1 cellular context compared by ENCODE assay signal in genomic region chr4:3858046-3858730, GRCh38.
TF ChIP-seq lines count a peak whose summit lies in the region.

No MANE protein-coding gene starts in this region.

TF ChIP-seq in GM23338, 12 proteins besides CTCF, POLR2A, EP300 and RAD21 (continued from another document):
- TF ChIP-seq, protein P1, sequence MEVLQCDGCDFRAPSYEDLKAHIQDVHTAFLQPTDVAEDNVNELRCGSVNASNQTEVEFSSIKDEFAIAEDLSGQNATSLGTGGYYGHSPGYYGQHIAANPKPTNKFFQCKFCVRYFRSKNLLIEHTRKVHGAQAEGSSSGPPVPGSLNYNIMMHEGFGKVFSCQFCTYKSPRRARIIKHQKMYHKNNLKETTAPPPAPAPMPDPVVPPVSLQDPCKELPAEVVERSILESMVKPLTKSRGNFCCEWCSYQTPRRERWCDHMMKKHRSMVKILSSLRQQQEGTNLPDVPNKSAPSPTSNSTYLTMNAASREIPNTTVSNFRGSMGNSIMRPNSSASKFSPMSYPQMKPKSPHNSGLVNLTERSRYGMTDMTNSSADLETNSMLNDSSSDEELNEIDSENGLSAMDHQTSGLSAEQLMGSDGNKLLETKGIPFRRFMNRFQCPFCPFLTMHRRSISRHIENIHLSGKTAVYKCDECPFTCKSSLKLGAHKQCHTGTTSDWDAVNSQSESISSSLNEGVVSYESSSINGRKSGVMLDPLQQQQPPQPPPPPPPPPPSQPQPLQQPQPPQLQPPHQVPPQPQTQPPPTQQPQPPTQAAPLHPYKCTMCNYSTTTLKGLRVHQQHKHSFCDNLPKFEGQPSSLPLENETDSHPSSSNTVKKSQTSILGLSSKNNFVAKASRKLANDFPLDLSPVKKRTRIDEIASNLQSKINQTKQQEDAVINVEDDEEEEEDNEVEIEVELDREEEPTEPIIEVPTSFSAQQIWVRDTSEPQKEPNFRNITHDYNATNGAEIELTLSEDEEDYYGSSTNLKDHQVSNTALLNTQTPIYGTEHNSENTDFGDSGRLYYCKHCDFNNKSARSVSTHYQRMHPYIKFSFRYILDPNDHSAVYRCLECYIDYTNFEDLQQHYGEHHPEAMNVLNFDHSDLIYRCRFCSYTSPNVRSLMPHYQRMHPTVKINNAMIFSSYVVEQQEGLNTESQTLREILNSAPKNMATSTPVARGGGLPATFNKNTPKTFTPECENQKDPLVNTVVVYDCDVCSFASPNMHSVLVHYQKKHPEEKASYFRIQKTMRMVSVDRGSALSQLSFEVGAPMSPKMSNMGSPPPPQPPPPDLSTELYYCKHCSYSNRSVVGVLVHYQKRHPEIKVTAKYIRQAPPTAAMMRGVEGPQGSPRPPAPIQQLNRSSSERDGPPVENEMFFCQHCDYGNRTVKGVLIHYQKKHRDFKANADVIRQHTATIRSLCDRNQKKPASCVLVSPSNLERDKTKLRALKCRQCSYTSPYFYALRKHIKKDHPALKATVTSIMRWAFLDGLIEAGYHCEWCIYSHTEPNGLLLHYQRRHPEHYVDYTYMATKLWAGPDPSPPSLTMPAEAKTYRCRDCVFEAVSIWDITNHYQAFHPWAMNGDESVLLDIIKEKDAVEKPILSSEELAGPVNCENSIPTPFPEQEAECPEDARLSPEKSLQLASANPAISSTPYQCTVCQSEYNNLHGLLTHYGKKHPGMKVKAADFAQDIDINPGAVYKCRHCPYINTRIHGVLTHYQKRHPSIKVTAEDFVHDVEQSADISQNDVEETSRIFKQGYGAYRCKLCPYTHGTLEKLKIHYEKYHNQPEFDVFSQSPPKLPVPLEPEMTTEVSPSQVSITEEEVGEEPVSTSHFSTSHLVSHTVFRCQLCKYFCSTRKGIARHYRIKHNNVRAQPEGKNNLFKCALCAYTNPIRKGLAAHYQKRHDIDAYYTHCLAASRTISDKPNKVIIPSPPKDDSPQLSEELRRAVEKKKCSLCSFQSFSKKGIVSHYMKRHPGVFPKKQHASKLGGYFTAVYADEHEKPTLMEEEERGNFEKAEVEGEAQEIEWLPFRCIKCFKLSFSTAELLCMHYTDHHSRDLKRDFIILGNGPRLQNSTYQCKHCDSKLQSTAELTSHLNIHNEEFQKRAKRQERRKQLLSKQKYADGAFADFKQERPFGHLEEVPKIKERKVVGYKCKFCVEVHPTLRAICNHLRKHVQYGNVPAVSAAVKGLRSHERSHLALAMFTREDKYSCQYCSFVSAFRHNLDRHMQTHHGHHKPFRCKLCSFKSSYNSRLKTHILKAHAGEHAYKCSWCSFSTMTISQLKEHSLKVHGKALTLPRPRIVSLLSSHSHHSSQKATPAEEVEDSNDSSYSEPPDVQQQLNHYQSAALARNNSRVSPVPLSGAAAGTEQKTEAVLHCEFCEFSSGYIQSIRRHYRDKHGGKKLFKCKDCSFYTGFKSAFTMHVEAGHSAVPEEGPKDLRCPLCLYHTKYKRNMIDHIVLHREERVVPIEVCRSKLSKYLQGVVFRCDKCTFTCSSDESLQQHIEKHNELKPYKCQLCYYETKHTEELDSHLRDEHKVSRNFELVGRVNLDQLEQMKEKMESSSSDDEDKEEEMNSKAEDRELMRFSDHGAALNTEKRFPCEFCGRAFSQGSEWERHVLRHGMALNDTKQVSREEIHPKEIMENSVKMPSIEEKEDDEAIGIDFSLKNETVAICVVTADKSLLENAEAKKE (CRISPR knock-in tag; IDR thresholded peaks at IDR 0.05), result no peak
- TF ChIP-seq CREB1 (CRISPR knock-in tag; IDR thresholded peaks at IDR 0.05; ENCODE audit: low read depth), result no peak
- TF ChIP-seq POLR2AphosphoS5 (IDR thresholded peaks at IDR 0.05; ENCODE audit: low read depth), result no peak
- no peak for TF ChIP-seq ETS1 (IDR thresholded peaks at IDR 0.05)
- TF ChIP-seq, protein P2, sequence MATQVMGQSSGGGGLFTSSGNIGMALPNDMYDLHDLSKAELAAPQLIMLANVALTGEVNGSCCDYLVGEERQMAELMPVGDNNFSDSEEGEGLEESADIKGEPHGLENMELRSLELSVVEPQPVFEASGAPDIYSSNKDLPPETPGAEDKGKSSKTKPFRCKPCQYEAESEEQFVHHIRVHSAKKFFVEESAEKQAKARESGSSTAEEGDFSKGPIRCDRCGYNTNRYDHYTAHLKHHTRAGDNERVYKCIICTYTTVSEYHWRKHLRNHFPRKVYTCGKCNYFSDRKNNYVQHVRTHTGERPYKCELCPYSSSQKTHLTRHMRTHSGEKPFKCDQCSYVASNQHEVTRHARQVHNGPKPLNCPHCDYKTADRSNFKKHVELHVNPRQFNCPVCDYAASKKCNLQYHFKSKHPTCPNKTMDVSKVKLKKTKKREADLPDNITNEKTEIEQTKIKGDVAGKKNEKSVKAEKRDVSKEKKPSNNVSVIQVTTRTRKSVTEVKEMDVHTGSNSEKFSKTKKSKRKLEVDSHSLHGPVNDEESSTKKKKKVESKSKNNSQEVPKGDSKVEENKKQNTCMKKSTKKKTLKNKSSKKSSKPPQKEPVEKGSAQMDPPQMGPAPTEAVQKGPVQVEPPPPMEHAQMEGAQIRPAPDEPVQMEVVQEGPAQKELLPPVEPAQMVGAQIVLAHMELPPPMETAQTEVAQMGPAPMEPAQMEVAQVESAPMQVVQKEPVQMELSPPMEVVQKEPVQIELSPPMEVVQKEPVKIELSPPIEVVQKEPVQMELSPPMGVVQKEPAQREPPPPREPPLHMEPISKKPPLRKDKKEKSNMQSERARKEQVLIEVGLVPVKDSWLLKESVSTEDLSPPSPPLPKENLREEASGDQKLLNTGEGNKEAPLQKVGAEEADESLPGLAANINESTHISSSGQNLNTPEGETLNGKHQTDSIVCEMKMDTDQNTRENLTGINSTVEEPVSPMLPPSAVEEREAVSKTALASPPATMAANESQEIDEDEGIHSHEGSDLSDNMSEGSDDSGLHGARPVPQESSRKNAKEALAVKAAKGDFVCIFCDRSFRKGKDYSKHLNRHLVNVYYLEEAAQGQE (IDR thresholded peaks at IDR 0.05; ENCODE audit: unreplicated experiment), result no peak
- no peak for TF ChIP-seq ZNF114 (CRISPR knock-in tag; IDR thresholded peaks at IDR 0.05)
- TF ChIP-seq EZH2phosphoT487 (IDR thresholded peaks at IDR 0.05; ENCODE audit: unreplicated experiment), result no peak
- no peak for TF ChIP-seq EZH2 (IDR thresholded peaks at IDR 0.05; ENCODE audit: low read depth, unreplicated experiment)
